In genomic region chr6:42450314-42451145, GRCh38 we compare ENCODE assay signal across 8 cellular contexts. TPM values are rescaled to one million over a fixed set of nuclear protein-coding genes. Genes with fewer than 3 reads are reported as not detected.
A peak's percentile ranks its signal among the peaks of the same experiment; 100 is the strongest.
DNase-seq lines count a peak whose midpoint lies in the region; ATAC-seq and TF ChIP-seq lines count a peak whose summit lies in the region.

No MANE protein-coding gene starts in this region.

- WGBS in spleen, 5 donors, result 12 to 20% (median 16%) methylated on average over 20 to 21 of the region's 21 CpGs

- H3K27me3 ChIP-seq in DND-41 (ENCODE audit: insufficient read depth, low read length, poor library complexity) (peaks cover 5% of the 10 kb centered on the region), spleen (replicated peaks in 1 of 7) (peaks cover 0 to 39% (median 0%) of the 10 kb centered on the region in 7 donors)

- ATAC-seq in DND-41 (ENCODE audit: insufficient read depth, low read depth) (no peak), GM19035 (IDR thresholded peaks at IDR 0.05; ENCODE audit: unreplicated experiment) (no peak), GM18861 (IDR thresholded peaks at IDR 0.05; ENCODE audit: unreplicated experiment) (no peak)

- no peak for DNase-seq in DND-41
- DNase-seq in M059J (ENCODE audit: low read depth), result peak; percentile 47
- peak; percentile 54 for DNase-seq in activated naive CD4-positive, alpha-beta T cell treated with anti-CD3 and anti-CD28 coated beads for 36 hours
- DNase-seq in spleen, result no peak
- DNase-seq in NCI-H2107 (lab: John Stamatoyannopoulos, UW), result no peak

- peak overlapping the region; percentile 51 to 66; a peak in 3 of 4 replicates for H3K4me3 ChIP-seq in DND-41 (ENCODE audit: low read depth in 1 of 2, low read length in 2 of 2)
- H3K4me3 ChIP-seq in iPS-11a (ENCODE audit: low read depth, low read length), result peak overlapping the region; percentile 71
- peak overlapping the region; percentile 67 to 98 (median 93) for H3K4me3 ChIP-seq in spleen

- H3K4me1 ChIP-seq in DND-41 (ENCODE audit: insufficient read depth, low read length) (peaks cover 28% of the 10 kb centered on the region), spleen (peaks cover 3 to 88% (median 38%) of the 10 kb centered on the region in 6 donors)

- peaks cover 45% of the 10 kb centered on the region for H3K4me1 Mint-ChIP-seq in activated naive CD4-positive, alpha-beta T cell treated with anti-CD3 and anti-CD28 coated beads for 36 hours (ENCODE audit: low read depth)

- H3K27me3 Mint-ChIP-seq in activated naive CD4-positive, alpha-beta T cell treated with anti-CD3 and anti-CD28 coated beads for 36 hours (ENCODE audit: low read depth), result peaks cover 7% of the 10 kb centered on the region

- H3K27ac Mint-ChIP-seq in activated naive CD4-positive, alpha-beta T cell treated with anti-CD3 and anti-CD28 coated beads for 36 hours, result peak overlapping the region; percentile 59

- H4K20me1 ChIP-seq in DND-41 (ENCODE audit: insufficient read depth, low read length), result peaks cover 9% of the 10 kb centered on the region

- no peaks in the 10 kb centered on the region for H3K36me3 ChIP-seq in DND-41 (ENCODE audit: insufficient read depth, low read length)
- no peaks in the 10 kb centered on the region for H3K36me3 ChIP-seq in spleen

- no peaks in the 10 kb centered on the region for H3K9me3 ChIP-seq in DND-41 (ENCODE audit: insufficient read depth, low read length, severe bottlenecking)
- H3K9me3 ChIP-seq in spleen, result no peaks in the 10 kb centered on the region

- peak overlapping the region; percentile 91 for H3K4me2 ChIP-seq in DND-41 (ENCODE audit: insufficient read depth, low read length)

- TF ChIP-seq POLR2A in spleen (IDR thresholded peaks at IDR 0.05), result no peak

- peak overlapping the region; percentile 88 for H3K4me3 Mint-ChIP-seq in activated naive CD4-positive, alpha-beta T cell treated with anti-CD3 and anti-CD28 coated beads for 36 hours

- no peak for TF ChIP-seq CTCF in DND-41 (IDR thresholded peaks at IDR 0.05; ENCODE audit: borderline replicate concordance, extremely low read depth, low read length, poor library complexity, severe bottlenecking)
- TF ChIP-seq CTCF in spleen (IDR thresholded peaks at IDR 0.05 in 8 of 11, conservative IDR thresholded peaks at IDR 0.05 in 3 of 11), result no peak

- H3K27ac ChIP-seq in DND-41 (ENCODE audit: low read length) (peak overlapping the region; percentile 79; the same call in 1 of the 2 replicates), spleen (peak overlapping the region; percentile 53 to 93 (median 88))

- CTCF ChIA-PET in activated naive CD4-positive, alpha-beta T cell treated with anti-CD3 and anti-CD28 coated beads for 36 hours (lab: Charles Lee), result interaction anchor here (1.0 to 2.3 kb wide), 3 partner anchors 9 to 88 kb away, joined by 3 to 10 read pairs (median 3); no protein-coding TSS in a partner anchor

- peak overlapping the region; percentile 88 for H2AFZ ChIP-seq in DND-41 (ENCODE audit: low read depth, low read length)

- H3K79me2 ChIP-seq in DND-41 (ENCODE audit: insufficient read depth, low read length), result peaks cover 23% of the 10 kb centered on the region

- peak overlapping the region; percentile 77 for H3K9ac ChIP-seq in DND-41 (ENCODE audit: low read depth, low read length)

- H3K36me3 Mint-ChIP-seq in activated naive CD4-positive, alpha-beta T cell treated with anti-CD3 and anti-CD28 coated beads for 36 hours (ENCODE audit: low read depth), result peaks cover 5% of the 10 kb centered on the region

- no peaks in the 10 kb centered on the region for H3K9me3 Mint-ChIP-seq in activated naive CD4-positive, alpha-beta T cell treated with anti-CD3 and anti-CD28 coated beads for 36 hours

- intact Hi-C loops in activated naive CD4-positive, alpha-beta T cell treated with anti-CD3 and anti-CD28 coated beads for 36 hours (cut with micrococcal nuclease), result loop anchor here (1.0 to 10.0 kb wide), 8 partner anchors 48 to 666 kb away; partner anchors contain the start of genes MRPS10, PRICKLE4 and TOMM6
- intact Hi-C loops in spleen (cut with DNase I; ENCODE audit: low total_unique reads), result no loop called here

RNA-seq across cellular contexts. Expression of gene TRERF1, which starts 1.2 kb away (rescaled TPM):
- 6.2 and 8.5 TPM in 2 replicates for total RNA-seq in M059J (2014; rRNA removed; shearing (Covaris generic))
- 1 to 10 TPM; 6.7 to 6.9 TPM for total RNA-seq in activated naive CD4-positive, alpha-beta T cell treated with anti-CD3 and anti-CD28 coated beads for 36 hours
- 10 to 100 TPM in 6 of 7 donors, 1 to 10 TPM in 1; 8.4 to 16.9 (median 14.3) TPM for total RNA-seq in spleen
- 1 to 10 TPM; 1.5 to 3.0 (median 2.0) TPM for polyA plus RNA-seq in spleen

Comparison
In these comparisons a context has a peak if more than half of its experiments do, and no peak if none do; other contexts are left out.
1. DNase-seq: peak in M059J (single experiment) and activated naive CD4-positive, alpha-beta T cell treated with anti-CD3 and anti-CD28 coated beads for 36 hours (single experiment); none in DND-41 (single experiment), spleen (single experiment) and NCI-H2107 (single experiment).
2. Peak in every context shown above with its lines, with median percentiles within 50 percentile points of each other: H3K4me3 ChIP-seq.